9 cellular contexts compared by ENCODE assay signal in the genomic region with DNA sequence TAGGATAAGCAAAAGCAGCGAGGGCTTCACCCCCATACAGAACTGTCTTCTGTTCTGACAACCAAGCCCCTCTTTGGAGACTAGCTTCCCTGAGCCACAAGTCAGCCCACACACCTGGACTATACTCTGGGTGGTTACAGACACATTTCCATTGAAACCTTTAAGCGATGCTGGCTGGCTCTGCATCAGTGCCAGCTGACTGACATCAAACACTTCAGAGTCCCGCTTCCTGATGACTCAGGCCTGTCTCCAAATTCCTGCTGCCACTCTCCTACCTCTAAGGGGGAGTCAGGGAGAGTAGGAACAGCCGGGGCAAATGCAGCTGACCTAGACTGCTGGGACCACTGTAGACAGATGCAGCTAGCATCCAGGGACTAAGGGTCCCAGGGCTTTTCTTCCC. TPM values are rescaled to one million over a fixed set of nuclear protein-coding genes. Genes with fewer than 3 reads are reported as not detected.
DNase-seq lines count a peak whose midpoint lies in the region; ATAC-seq, FAIRE-seq and TF ChIP-seq lines count a peak whose summit lies in the region.
"Had no signal": no experiment of that assay in that cellular context is flagged by ENCODE, and none has a peak within 500 bp of the region (broad histone marks: within the 10 kb centered on the region; RNA-seq: fewer than 3 reads in every experiment).

No MANE protein-coding gene starts in this region.

- TF ChIP-seq CTCF in keratinocyte (optimal IDR thresholded peaks at IDR 0.05 in 1 of 3, IDR thresholded peaks at IDR 0.05 in 1 of 3, conservative IDR thresholded peaks at IDR 0.05 in 1 of 3; ENCODE audit: extremely low read depth in 1 of 3, insufficient read depth in 2 of 3, low read length in 3 of 3) = no peak

- no peaks in the 10 kb centered on the region for H3K36me3 Mint-ChIP-seq in activated CD4-positive, alpha-beta memory T cell treated with anti-CD3 and anti-CD28 coated beads for 36 hours

- no peaks in the 10 kb centered on the region for H3K27me3 ChIP-seq in keratinocyte (ENCODE audit: control insufficient read depth, extremely low read depth, insufficient read depth, low read length)

- CTCF ChIA-PET in activated CD4-positive, alpha-beta memory T cell treated with anti-CD3 and anti-CD28 coated beads for 36 hours (lab: Charles Lee) = interaction anchor here (1.4 kb wide), 1 partner anchor 313 kb away, joined by 4 read pairs; no protein-coding TSS in a partner anchor

- H3K27ac Mint-ChIP-seq in stimulated activated naive CD8-positive, alpha-beta T cell treated with anti-CD3 and anti-CD28 coated beads, Interleukin-15, amount 100 ng/mL, for 72 hours = no peak overlapping the region
- no peak overlapping the region for H3K27ac Mint-ChIP-seq in activated CD4-positive, alpha-beta memory T cell treated with anti-CD3 and anti-CD28 coated beads for 36 hours

- peaks cover 11% of the 10 kb centered on the region for H4K20me1 ChIP-seq in keratinocyte (ENCODE audit: control insufficient read depth, extremely low read depth, insufficient read depth, low read length)

- H3K4me3 ChIP-seq in keratinocyte (ENCODE audit: control insufficient read depth in 2 of 3, extremely low read depth in 1 of 3, insufficient read depth in 2 of 3, low read depth in 1 of 3, low read length in 3 of 3) = no peak overlapping the region

- DNase-seq in stimulated activated naive CD8-positive, alpha-beta T cell treated with anti-CD3 and anti-CD28 coated beads, Interleukin-15, Interleukin-2, amounts not matched to agents 100 U/mL and 50 U/mL, for 24 hours = no peak
- DNase-seq in stimulated activated naive CD8-positive, alpha-beta T cell treated with anti-CD3 and anti-CD28 coated beads, Interleukin-15, amount 100 ng/mL, for 72 hours = no peak
- DNase-seq in amniotic stem cell (lab: John Stamatoyannopoulos, UW) (peak; percentile 7), keratinocyte (ENCODE audit: low read depth, low spot score) (no peak), HuH-7 (ENCODE audit: low spot score) (no peak), GM12891 (ENCODE audit: insufficient read length, low spot score) (no peak)
- no peak for DNase-seq in activated CD4-positive, alpha-beta memory T cell treated with anti-CD3 and anti-CD28 coated beads for 36 hours

- H3K27ac ChIP-seq in keratinocyte (ENCODE audit: control insufficient read depth, insufficient read depth, low read length) = no peak overlapping the region

- ATAC-seq in stimulated activated naive CD8-positive, alpha-beta T cell treated with anti-CD3 and anti-CD28 coated beads, Interleukin-15, Interleukin-2, amounts not matched to agents 100 U/mL and 50 U/mL, for 24 hours = peak; percentile 57
- ATAC-seq in stimulated activated naive CD8-positive, alpha-beta T cell treated with anti-CD3 and anti-CD28 coated beads, Interleukin-15, amount 100 ng/mL, for 72 hours = no peak
- ATAC-seq in GM18868 (IDR thresholded peaks at IDR 0.05; ENCODE audit: unreplicated experiment) = no peak

- H3K9me3 ChIP-seq in keratinocyte (ENCODE audit: control insufficient read depth, low read depth, low read length) = no peaks in the 10 kb centered on the region

- H3K36me3 ChIP-seq in keratinocyte (ENCODE audit: control insufficient read depth in 2 of 2, extremely low read depth in 1 of 2, insufficient read depth in 2 of 2, low read length in 2 of 2) = peaks cover 0 to 2% of the 10 kb centered on the region in 2 experiments

- no peak overlapping the region for H3K4me2 ChIP-seq in keratinocyte (ENCODE audit: control insufficient read depth, extremely low read depth, insufficient read depth, low read depth, low read length)

- FAIRE-seq in keratinocyte (lab: Jason Lieb, UNC) = peak; percentile 58
- FAIRE-seq in GM12891 (lab: Jason Lieb, UNC) = no peak
- FAIRE-seq: colon had no signal

- no peak overlapping the region for H3K4me3 Mint-ChIP-seq in stimulated activated naive CD8-positive, alpha-beta T cell treated with anti-CD3 and anti-CD28 coated beads, Interleukin-15, amount 100 ng/mL, for 72 hours
- H3K4me3 Mint-ChIP-seq in activated CD4-positive, alpha-beta memory T cell treated with anti-CD3 and anti-CD28 coated beads for 36 hours = no peak overlapping the region

- no peak overlapping the region for H3K9ac ChIP-seq in keratinocyte (ENCODE audit: control insufficient read depth, extremely low read depth, insufficient read depth, low read length)

- H3K4me1 ChIP-seq in keratinocyte (ENCODE audit: control insufficient read depth, extremely low read depth, insufficient read depth, low read length) = peaks cover 15% of the 10 kb centered on the region

- no peaks in the 10 kb centered on the region for H3K9me3 Mint-ChIP-seq in stimulated activated naive CD8-positive, alpha-beta T cell treated with anti-CD3 and anti-CD28 coated beads, Interleukin-15, amount 100 ng/mL, for 72 hours
- no peaks in the 10 kb centered on the region for H3K9me3 Mint-ChIP-seq in activated CD4-positive, alpha-beta memory T cell treated with anti-CD3 and anti-CD28 coated beads for 36 hours

- no peaks in the 10 kb centered on the region for H3K27me3 Mint-ChIP-seq in stimulated activated naive CD8-positive, alpha-beta T cell treated with anti-CD3 and anti-CD28 coated beads, Interleukin-15, amount 100 ng/mL, for 72 hours
- H3K27me3 Mint-ChIP-seq in activated CD4-positive, alpha-beta memory T cell treated with anti-CD3 and anti-CD28 coated beads for 36 hours = no peaks in the 10 kb centered on the region

- H3K79me2 ChIP-seq in keratinocyte (ENCODE audit: control insufficient read depth, insufficient read depth, low read length) = peaks cover 11% of the 10 kb centered on the region

- dilution Hi-C loops in keratinocyte (cut with MboI; ENCODE audit: extremely low pct_ligation_motif_present, low sequenced_read_pairs) = no loop called here

- POLR2A ChIA-PET in activated CD4-positive, alpha-beta memory T cell treated with anti-CD3 and anti-CD28 coated beads for 36 hours (lab: Charles Lee) = no interaction called here

- H2AFZ ChIP-seq in keratinocyte (ENCODE audit: control insufficient read depth, low read length) = no peak overlapping the region

- intact Hi-C loops in activated CD4-positive, alpha-beta memory T cell treated with anti-CD3 and anti-CD28 coated beads for 36 hours (cut with micrococcal nuclease) = no loop called here

- no peaks in the 10 kb centered on the region for H3K9me1 ChIP-seq in keratinocyte (ENCODE audit: control insufficient read depth, extremely low read depth, insufficient read depth, low read length)

- H3K4me1 Mint-ChIP-seq in stimulated activated naive CD8-positive, alpha-beta T cell treated with anti-CD3 and anti-CD28 coated beads, Interleukin-15, amount 100 ng/mL, for 72 hours = peaks cover 28% of the 10 kb centered on the region
- H3K4me1 Mint-ChIP-seq in activated CD4-positive, alpha-beta memory T cell treated with anti-CD3 and anti-CD28 coated beads for 36 hours (ENCODE audit: low read depth) = peaks cover 14% of the 10 kb centered on the region

- no peak for TF ChIP-seq POLR2A in GM12891 (IDR thresholded peaks at IDR 0.05; ENCODE audit: low read depth, low read length)

TF ChIP-seq in GM12891, 5 proteins besides CTCF, POLR2A, EP300 and RAD21:
- TF ChIP-seq PAX5 (IDR thresholded peaks at IDR 0.05; ENCODE audit: insufficient read depth, low read length, severe bottlenecking) (no peak), POLR2AphosphoS5 (IDR thresholded peaks at IDR 0.05; ENCODE audit: low read depth, low read length) (no peak), TAF1 (IDR thresholded peaks at IDR 0.05; ENCODE audit: low read depth, low read length) (no peak), POU2F2 (IDR thresholded peaks at IDR 0.05; ENCODE audit: low read depth, low read length) (no peak), SPI1 (IDR thresholded peaks at IDR 0.05; ENCODE audit: low read depth, low read length) (no peak)

RNA-seq across cellular contexts. Expression of gene SIL1, which starts 59.4 kb away (rescaled TPM):
- 39.9 to 48.2 TPM (median 45.4 TPM) in 3 replicates for polyA plus RNA-seq in keratinocyte
- 47.5 TPM for polyA plus RNA-seq in keratinocyte (2011; ENCODE audit: low read depth)
- 35.8 and 40.3 TPM in 2 replicates for polyA plus RNA-seq in keratinocyte (2011; cell fraction: cytosol; rRNA removed)
- polyA plus RNA-seq in keratinocyte (2011; cell fraction: nucleus; rRNA removed) = 64.6 and 71.5 TPM in 2 replicates
- polyA plus RNA-seq in keratinocyte (2012; ENCODE audit: low replicate concordance) = 35.5 and 42.8 TPM in 2 replicates
- 24.4 to 42.5 TPM (median 40.2 TPM) in 3 replicates for polyA minus RNA-seq in keratinocyte
- 59.3 TPM for polyA minus RNA-seq in keratinocyte (2011; cell fraction: cytosol; rRNA and poly(A)+ RNA removed)
- 41.0 and 50.5 TPM in 2 replicates for polyA minus RNA-seq in keratinocyte (2011; cell fraction: nucleus; rRNA and poly(A)+ RNA removed)
- 10 to 100 TPM; 27.2 to 30.3 TPM for total RNA-seq in activated CD4-positive, alpha-beta memory T cell treated with anti-CD3 and anti-CD28 coated beads for 36 hours
- 30.3 TPM for polyA plus RNA-seq in GM12891 (2012; ENCODE audit: low read depth, missing spikeins)
